Comparison of ENCODE assay signal across 8 cellular contexts in the genomic region with DNA sequence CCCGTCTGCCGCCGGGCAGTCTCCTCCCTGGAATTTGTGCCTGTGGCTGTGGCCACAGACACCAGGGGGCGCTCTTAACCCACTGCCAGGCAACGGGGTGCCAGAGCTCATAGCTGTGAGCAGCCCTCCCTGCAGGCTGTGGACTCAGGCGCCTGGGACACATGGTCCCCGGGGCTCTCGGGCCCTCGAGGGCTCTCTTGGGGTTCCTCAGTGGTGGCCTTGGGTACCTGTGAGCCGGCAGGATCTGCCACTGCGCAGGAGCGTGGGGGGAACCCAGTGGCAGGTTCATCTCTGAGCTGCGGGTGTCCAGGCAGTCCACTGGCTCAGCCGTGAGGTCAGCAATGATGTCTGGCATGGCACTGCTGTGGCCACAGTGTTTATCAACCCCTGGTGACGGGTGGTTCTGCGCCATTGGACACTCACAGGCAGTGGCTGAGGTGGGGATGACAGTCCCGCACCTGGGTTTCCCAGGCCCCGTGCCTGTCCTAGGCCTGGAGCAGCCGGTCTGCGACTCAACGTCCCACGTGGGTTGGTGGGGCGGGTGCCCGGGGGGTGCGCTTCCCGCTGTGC. TPM values are rescaled to one million over a fixed set of nuclear protein-coding genes. Genes with fewer than 3 reads are reported as not detected.
A peak's percentile ranks its signal among the peaks of the same experiment; 100 is the strongest.
DNase-seq lines count a peak whose midpoint lies in the region; ATAC-seq and TF ChIP-seq lines count a peak whose summit lies in the region.

No MANE protein-coding gene starts in this region.

- peaks cover 3% of the 10 kb centered on the region for H3K4me1 Mint-ChIP-seq in activated CD4-positive, alpha-beta memory T cell treated with anti-CD3 and anti-CD28 coated beads, Interleukin-2, amount 10 ng/mL, durations not matched to agents 7 days and 5 days
- peaks cover 5 to 7% of the 10 kb centered on the region in 2 donors for H3K4me1 Mint-ChIP-seq in effector memory CD8-positive, alpha-beta T cell (ENCODE audit: low read depth in 2 of 2)
- H3K4me1 Mint-ChIP-seq in naive thymus-derived CD4-positive, alpha-beta T cell: peaks cover 0 to 6% (median 2%) of the 10 kb centered on the region in 7 donors
- H3K4me1 Mint-ChIP-seq in stimulated activated naive B cell treated with anti-CD40 and anti-IgM and Interleukin-4, amounts not matched to agents 10 μg/mL and 1 μg/mL and 100 μg/mL, for 72 hours: peaks cover 2 to 15% of the 10 kb centered on the region in 2 donors

- TF ChIP-seq CTCF in BJ (IDR thresholded peaks at IDR 0.05; ENCODE audit: insufficient read depth, low read depth, low read length): peak; percentile 92

- CTCF ChIA-PET in BJ (lab: Yijun Ruan, JAX): interaction anchor here (0.7 to 3.0 kb wide), 15 partner anchors 9 to 268 kb away, joined by 3 to 28 read pairs (median 6); partner anchors contain the start of genes FGFRL1 and IDUA
- CTCF ChIA-PET in activated CD4-positive, alpha-beta memory T cell treated with anti-CD3 and anti-CD28 coated beads, Interleukin-2, amount 10 ng/mL, durations not matched to agents 7 days and 5 days (lab: Charles Lee): interaction anchor here (0.5 to 2.3 kb wide), 22 partner anchors 8 to 526 kb away, joined by 3 to 18 read pairs (median 4); partner anchors contain the start of genes FGFRL1 and IDUA
- CTCF ChIA-PET in naive thymus-derived CD4-positive, alpha-beta T cell (lab: Charles Lee): interaction anchor here (0.6 to 3.0 kb wide), 9 partner anchors 9 to 524 kb away, joined by 3 to 19 read pairs (median 3); partner anchors contain the start of gene IDUA

- no peaks in the 10 kb centered on the region for H3K9me3 ChIP-seq in naive thymus-derived CD4-positive, alpha-beta T cell (ENCODE audit: control insufficient read depth in 2 of 3, low read length in 3 of 3)

- H3K27me3 ChIP-seq in BJ (ENCODE audit: control insufficient read depth, insufficient read depth, low read length): no peaks in the 10 kb centered on the region
- no peaks in the 10 kb centered on the region for H3K27me3 ChIP-seq in naive thymus-derived CD4-positive, alpha-beta T cell (ENCODE audit: control insufficient read depth in 2 of 2, insufficient read depth in 2 of 2, low read length in 2 of 2)

- H3K9me3 Mint-ChIP-seq in activated CD4-positive, alpha-beta memory T cell treated with anti-CD3 and anti-CD28 coated beads, Interleukin-2, amount 10 ng/mL, durations not matched to agents 7 days and 5 days: peaks cover 1% of the 10 kb centered on the region
- no peaks in the 10 kb centered on the region for H3K9me3 Mint-ChIP-seq in effector memory CD8-positive, alpha-beta T cell
- H3K9me3 Mint-ChIP-seq in naive thymus-derived CD4-positive, alpha-beta T cell: no peaks in the 10 kb centered on the region
- H3K9me3 Mint-ChIP-seq in stimulated activated naive B cell treated with anti-CD40 and anti-IgM and Interleukin-4, amounts not matched to agents 10 μg/mL and 1 μg/mL and 100 μg/mL, for 72 hours: peaks cover 0 to 2% of the 10 kb centered on the region in 2 donors

- intact Hi-C loops in naive thymus-derived CD4-positive, alpha-beta T cell (cut with micrococcal nuclease): loop anchor here (2.0 to 10.0 kb wide), 8 partner anchors 149 to 498 kb away; partner anchors contain the start of genes IDUA (in 2 of the 2), FGFRL1 (in 1 of the 2), GAK (in 1 of the 2) and TMEM175 (in 1 of the 2)

- H3K27ac ChIP-seq in naive thymus-derived CD4-positive, alpha-beta T cell (ENCODE audit: low read depth, low read length): no peak overlapping the region

- ATAC-seq in GM19463 (IDR thresholded peaks at IDR 0.05; ENCODE audit: unreplicated experiment): peak; percentile 72
- ATAC-seq in effector memory CD8-positive, alpha-beta T cell (replicated peaks): peak; percentile 96
- ATAC-seq in naive thymus-derived CD4-positive, alpha-beta T cell: peak; percentile 93
- ATAC-seq in stimulated activated naive B cell treated with anti-CD40 and anti-IgM and Interleukin-4, amounts not matched to agents 10 μg/mL and 1 μg/mL and 100 μg/mL, for 72 hours (replicated peaks): peak; percentile 90 to 94
- no peak for ATAC-seq in GM21526 (IDR thresholded peaks at IDR 0.05; ENCODE audit: low FRiP score, unreplicated experiment)

- H3K27me3 Mint-ChIP-seq in activated CD4-positive, alpha-beta memory T cell treated with anti-CD3 and anti-CD28 coated beads, Interleukin-2, amount 10 ng/mL, durations not matched to agents 7 days and 5 days: no peaks in the 10 kb centered on the region
- H3K27me3 Mint-ChIP-seq in effector memory CD8-positive, alpha-beta T cell: no peaks in the 10 kb centered on the region
- H3K27me3 Mint-ChIP-seq in naive thymus-derived CD4-positive, alpha-beta T cell: no peaks in the 10 kb centered on the region
- no peaks in the 10 kb centered on the region for H3K27me3 Mint-ChIP-seq in stimulated activated naive B cell treated with anti-CD40 and anti-IgM and Interleukin-4, amounts not matched to agents 10 μg/mL and 1 μg/mL and 100 μg/mL, for 72 hours

- no peaks in the 10 kb centered on the region for H3K4me1 ChIP-seq in naive thymus-derived CD4-positive, alpha-beta T cell (ENCODE audit: control insufficient read depth in 2 of 2, insufficient read depth in 2 of 2, low read length in 2 of 2)

- H3K4me3 Mint-ChIP-seq in activated CD4-positive, alpha-beta memory T cell treated with anti-CD3 and anti-CD28 coated beads, Interleukin-2, amount 10 ng/mL, durations not matched to agents 7 days and 5 days: no peak overlapping the region
- H3K4me3 Mint-ChIP-seq in effector memory CD8-positive, alpha-beta T cell: no peak overlapping the region
- no peak overlapping the region for H3K4me3 Mint-ChIP-seq in naive thymus-derived CD4-positive, alpha-beta T cell
- H3K4me3 Mint-ChIP-seq in stimulated activated naive B cell treated with anti-CD40 and anti-IgM and Interleukin-4, amounts not matched to agents 10 μg/mL and 1 μg/mL and 100 μg/mL, for 72 hours: no peak overlapping the region

- H3K4me3 ChIP-seq in BJ (ENCODE audit: low read depth, low read length): no peak overlapping the region
- no peak overlapping the region for H3K4me3 ChIP-seq in naive thymus-derived CD4-positive, alpha-beta T cell (ENCODE audit: low read length)

- POLR2A ChIA-PET in BJ (lab: Charles Lee): no interaction called here
- POLR2A ChIA-PET in activated CD4-positive, alpha-beta memory T cell treated with anti-CD3 and anti-CD28 coated beads, Interleukin-2, amount 10 ng/mL, durations not matched to agents 7 days and 5 days (lab: Charles Lee): interaction anchor here (1.8 kb wide), 1 partner anchor 39 kb away, joined by 6 read pairs; no protein-coding TSS in a partner anchor
- POLR2A ChIA-PET in naive thymus-derived CD4-positive, alpha-beta T cell (lab: Charles Lee): interaction anchor here (1.5 kb wide), 2 partner anchors 39 to 245 kb away, joined by 3 to 5 read pairs; no protein-coding TSS in a partner anchor

- peaks cover 8% of the 10 kb centered on the region for H3K36me3 ChIP-seq in BJ (ENCODE audit: control insufficient read depth, insufficient read depth, low read length)
- H3K36me3 ChIP-seq in naive thymus-derived CD4-positive, alpha-beta T cell (ENCODE audit: control insufficient read depth in 2 of 3, insufficient read depth in 3 of 3, low read length in 3 of 3): peaks cover 0 to 20% (median 0%) of the 10 kb centered on the region in 3 experiments

- no peak for DNase-seq in BJ (ENCODE audit: low read depth)
- peak; percentile 13 for DNase-seq in NCI-H345 treated with DMSO at 0.1 percent for 48 hours (lab: John Stamatoyannopoulos, UW; ENCODE audit: unreplicated experiment)
- peak; percentile 78 for DNase-seq in activated CD4-positive, alpha-beta memory T cell treated with anti-CD3 and anti-CD28 coated beads, Interleukin-2, amount 10 ng/mL, durations not matched to agents 7 days and 5 days
- DNase-seq in effector memory CD8-positive, alpha-beta T cell: peak; percentile 71 to 78 (median 75)
- DNase-seq in naive thymus-derived CD4-positive, alpha-beta T cell: peak; percentile 47 to 80 (median 69)
- DNase-seq in stimulated activated naive B cell treated with anti-CD40 and anti-IgM and Interleukin-4, amounts not matched to agents 10 μg/mL and 1 μg/mL and 100 μg/mL, for 72 hours: peak; percentile 52

- H3K36me3 Mint-ChIP-seq in activated CD4-positive, alpha-beta memory T cell treated with anti-CD3 and anti-CD28 coated beads, Interleukin-2, amount 10 ng/mL, durations not matched to agents 7 days and 5 days (ENCODE audit: low read depth): peaks cover 23% of the 10 kb centered on the region
- H3K36me3 Mint-ChIP-seq in effector memory CD8-positive, alpha-beta T cell (ENCODE audit: insufficient read depth): peaks cover 25% of the 10 kb centered on the region
- H3K36me3 Mint-ChIP-seq in naive thymus-derived CD4-positive, alpha-beta T cell: peaks cover 0 to 9% (median 2%) of the 10 kb centered on the region in 5 donors
- H3K36me3 Mint-ChIP-seq in stimulated activated naive B cell treated with anti-CD40 and anti-IgM and Interleukin-4, amounts not matched to agents 10 μg/mL and 1 μg/mL and 100 μg/mL, for 72 hours: peaks cover 16 to 35% of the 10 kb centered on the region in 2 donors

- no peak overlapping the region for H3K27ac Mint-ChIP-seq in activated CD4-positive, alpha-beta memory T cell treated with anti-CD3 and anti-CD28 coated beads, Interleukin-2, amount 10 ng/mL, durations not matched to agents 7 days and 5 days
- no peak overlapping the region for H3K27ac Mint-ChIP-seq in effector memory CD8-positive, alpha-beta T cell
- H3K27ac Mint-ChIP-seq in naive thymus-derived CD4-positive, alpha-beta T cell: peak overlapping the region in 1 of 9 donors; percentile 41
- H3K27ac Mint-ChIP-seq in stimulated activated naive B cell treated with anti-CD40 and anti-IgM and Interleukin-4, amounts not matched to agents 10 μg/mL and 1 μg/mL and 100 μg/mL, for 72 hours: no peak overlapping the region

RNA-seq across cellular contexts. Expression of gene PCGF3, which starts 37.2 kb away (rescaled TPM):
- polyA plus RNA-seq in BJ (2011; rRNA removed): 28.3 and 37.6 TPM in 2 replicates
- polyA minus RNA-seq in BJ (2011; rRNA and poly(A)+ RNA removed): 47.0 and 63.0 TPM in 2 replicates
- total RNA-seq in activated CD4-positive, alpha-beta memory T cell treated with anti-CD3 and anti-CD28 coated beads, Interleukin-2, amount 10 ng/mL, durations not matched to agents 7 days and 5 days: 10 to 100 TPM; 51.5 to 52.1 TPM
- total RNA-seq in naive thymus-derived CD4-positive, alpha-beta T cell: 10 to 100 TPM; 32.7 to 66.8 (median 42.3) TPM
- polyA plus RNA-seq in naive thymus-derived CD4-positive, alpha-beta T cell: 1 to 10 TPM; 3.8 to 5.7 TPM

RNA-seq across cellular contexts. Expression of gene SLC49A3, which starts 53.9 kb away (rescaled TPM):
- 1.6 and 2.8 TPM in 2 replicates for polyA plus RNA-seq in BJ (2011; rRNA removed)
- polyA minus RNA-seq in BJ (2011; rRNA and poly(A)+ RNA removed): 2.0 and 2.3 TPM in 2 replicates
- under 1 TPM in 1 of 2 experiments, not detected in 1; 0.40 TPM for total RNA-seq in activated CD4-positive, alpha-beta memory T cell treated with anti-CD3 and anti-CD28 coated beads, Interleukin-2, amount 10 ng/mL, durations not matched to agents 7 days and 5 days
- 1 to 10 TPM in 2 of 5 experiments, under 1 TPM in 3; 0.80 to 9.4 (median 0.92) TPM for total RNA-seq in naive thymus-derived CD4-positive, alpha-beta T cell
- polyA plus RNA-seq in naive thymus-derived CD4-positive, alpha-beta T cell: not detected
